Comparison of ENCODE assay signal across 14 cellular contexts in the genomic region with DNA sequence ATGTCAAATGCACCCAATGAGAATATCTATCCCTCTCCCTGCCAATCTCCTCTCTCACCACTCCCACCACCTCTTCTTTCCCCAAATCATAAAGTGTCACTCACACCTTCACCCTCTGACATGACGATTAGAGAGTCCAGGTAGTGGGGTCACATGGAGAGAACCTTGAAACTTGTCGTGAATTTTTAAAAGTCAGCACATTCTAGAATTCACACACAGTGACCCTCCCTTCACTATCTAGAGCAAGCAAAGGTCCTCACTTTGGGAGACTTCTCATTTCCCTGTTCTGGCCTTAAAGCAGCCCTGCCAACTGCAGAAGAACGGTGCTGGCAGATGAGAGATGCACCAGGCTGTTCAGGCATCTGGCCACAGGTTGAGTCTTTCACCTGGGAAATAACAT.
DNase-seq lines count a peak whose midpoint lies in the region; ATAC-seq and TF ChIP-seq lines count a peak whose summit lies in the region.
"Had no signal": no experiment of that assay in that cellular context is flagged by ENCODE, and none has a peak within 500 bp of the region (broad histone marks: within the 10 kb centered on the region; RNA-seq: fewer than 3 reads in every experiment).

No MANE protein-coding gene starts in this region.

- H3K27me3 Mint-ChIP-seq in effector memory CD8-positive, alpha-beta T cell, result no peaks in the 10 kb centered on the region

- H3K27ac Mint-ChIP-seq in effector memory CD8-positive, alpha-beta T cell, result peak overlapping the region; percentile 88 to 89

- ATAC-seq in effector memory CD8-positive, alpha-beta T cell (replicated peaks), result peak; percentile 16
- no peak for ATAC-seq in GM21576 (IDR thresholded peaks at IDR 0.05; ENCODE audit: unreplicated experiment)

- no peaks in the 10 kb centered on the region for H3K9me3 Mint-ChIP-seq in effector memory CD8-positive, alpha-beta T cell

- peak overlapping the region in 3 of 4 donors; percentile 24 to 68 (median 38) for H3K27ac ChIP-seq in Peyer's patch

- no peak for TF ChIP-seq POLR2A in Peyer's patch (IDR thresholded peaks at IDR 0.05)

- H3K27me3 ChIP-seq in Peyer's patch (no peaks in the 10 kb centered on the region), skeletal muscle satellite cell (ENCODE audit: control insufficient read depth, insufficient read depth, low read length) (no peaks in the 10 kb centered on the region)

- peaks cover 75 to 88% of the 10 kb centered on the region in 2 donors for H3K4me1 Mint-ChIP-seq in effector memory CD8-positive, alpha-beta T cell (ENCODE audit: low read depth in 2 of 2)

- H3K4me2 ChIP-seq in skeletal muscle satellite cell (ENCODE audit: low read length), result no peak overlapping the region

- no peak overlapping the region for H3K4me3 ChIP-seq in Peyer's patch
- no peak overlapping the region for H3K4me3 ChIP-seq in skeletal muscle satellite cell (ENCODE audit: low read length)

- H3K36me3 Mint-ChIP-seq in effector memory CD8-positive, alpha-beta T cell (ENCODE audit: insufficient read depth), result peaks cover 30% of the 10 kb centered on the region

- H3K36me3 ChIP-seq in Peyer's patch (no peaks in the 10 kb centered on the region), skeletal muscle satellite cell (ENCODE audit: insufficient read depth, low read length) (peaks cover 16% of the 10 kb centered on the region)

- H3K9me3 ChIP-seq in Peyer's patch (no peaks in the 10 kb centered on the region), skeletal muscle satellite cell (replicated peaks; ENCODE audit: low read length) (no peaks in the 10 kb centered on the region)

- no peak for TF ChIP-seq CTCF in Peyer's patch (IDR thresholded peaks at IDR 0.05)

- H3K4me3 Mint-ChIP-seq in effector memory CD8-positive, alpha-beta T cell, result peak overlapping the region; percentile 65 to 67

- H3K9ac ChIP-seq in skeletal muscle satellite cell (ENCODE audit: low read depth, low read length), result peak overlapping the region; percentile 9

- DNase-seq in DMS53 (lab: John Stamatoyannopoulos, UW) (peak; percentile 11), DMS53 treated with DMSO at 0.1 percent for 48 hours (lab: John Stamatoyannopoulos, UW; ENCODE audit: unreplicated experiment) (no peak), Peyer's patch (no peak), GF-D8 (lab: John Stamatoyannopoulos, UW) (no peak), occipital lobe (lab: John Stamatoyannopoulos, UW) (no peak)
- DNase-seq in effector memory CD8-positive, alpha-beta T cell, result no peak
- DNase-seq: 8988T; activated CD4-positive, CD25-positive, alpha-beta regulatory T cell; amniotic stem cell; effector memory CD4-positive, alpha-beta T cell; NCI-H345; RPMI8226 had no signal

- H3K4me1 ChIP-seq in Peyer's patch, result peaks cover 0 to 48% (median 14%) of the 10 kb centered on the region in 4 donors
- peaks cover 88% of the 10 kb centered on the region for H3K4me1 ChIP-seq in skeletal muscle satellite cell (ENCODE audit: control insufficient read depth, insufficient read depth, low read length)
